ENCODE assay signal across 20 cellular contexts in the genomic region with DNA sequence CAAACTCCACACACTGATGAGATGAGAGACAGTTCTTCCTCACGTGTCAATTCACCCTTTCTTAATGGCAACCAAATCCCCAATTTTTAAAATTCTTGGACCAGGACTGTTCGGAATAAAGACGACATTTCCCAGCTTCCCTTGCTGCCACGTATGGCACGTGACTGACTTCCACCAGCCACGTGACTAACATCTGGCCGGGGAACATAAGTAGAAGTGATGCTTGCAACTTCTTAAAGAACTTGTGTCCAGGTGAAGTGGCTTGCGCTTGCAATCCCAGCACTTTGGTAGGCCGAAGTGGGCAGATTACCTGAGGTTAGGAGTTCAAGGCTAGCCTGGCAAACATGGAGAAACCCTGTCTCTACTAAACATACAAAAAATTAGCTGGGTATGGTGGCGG.
DNase-seq lines count a peak whose midpoint lies in the region; ATAC-seq, FAIRE-seq and TF ChIP-seq lines count a peak whose summit lies in the region.
"Had no signal": no experiment of that assay in that cellular context is flagged by ENCODE, and none has a peak within 500 bp of the region (broad histone marks: within the 10 kb centered on the region; RNA-seq: fewer than 3 reads in every experiment).

No MANE protein-coding gene starts in this region.

- TF ChIP-seq POLR2A in A549 (IDR thresholded peaks at IDR 0.05; ENCODE audit: low read length) (no peak), esophagus muscularis mucosa (IDR thresholded peaks at IDR 0.05; ENCODE audit: low read depth) (no peak)

- ATAC-seq in A549, result no peak
- ATAC-seq in GM21390 (IDR thresholded peaks at IDR 0.05; ENCODE audit: unreplicated experiment), result no peak
- ATAC-seq: CD8-positive, alpha-beta T cell; GM12878 had no signal

- H3K27me3 ChIP-seq in esophagus muscularis mucosa, result no peaks in the 10 kb centered on the region
- H3K27me3 ChIP-seq: BLaER1 had no signal

- no peak overlapping the region for H3K4me2 ChIP-seq in A549
- H3K4me2 ChIP-seq: BLaER1 had no signal

- WGBS in A549 (ENCODE audit: missing lambda C conversion rate), result 19% methylated on average over 10 of the region's 10 CpGs
- WGBS in esophagus muscularis mucosa, result 90% methylated on average over 10 of the region's 10 CpGs

- H3K27ac ChIP-seq in A549 (no peak overlapping the region), esophagus muscularis mucosa (replicated peaks in 1 of 4) (no peak overlapping the region)
- H3K27ac ChIP-seq: BLaER1, C4-2B had no signal

- H3K9me3 ChIP-seq in A549 (no peaks in the 10 kb centered on the region), esophagus muscularis mucosa (no peaks in the 10 kb centered on the region)
- H3K9me3 ChIP-seq: HAP-1 had no signal

- TF ChIP-seq EP300 in A549 (IDR thresholded peaks at IDR 0.05), result no peak
- no peak for TF ChIP-seq EP300 in Ishikawa (IDR thresholded peaks at IDR 0.05; ENCODE audit: borderline replicate concordance)
- TF ChIP-seq EP300 in esophagus muscularis mucosa (IDR thresholded peaks at IDR 0.05), result no peak

- DNase-seq in A549 (ENCODE audit: low read depth in 1 of 2, low spot score in 1 of 2) (no peak), esophagus muscularis mucosa (ENCODE audit: extremely low spot score) (peak; percentile 53), islet precursor cell (no peak), NCI-H774 (lab: John Stamatoyannopoulos, UW) (no peak)
- DNase-seq: Caco-2; CD4-positive, CD25-positive, alpha-beta regulatory T cell; CD8-positive, alpha-beta T cell; DMS153; DMS79; EL; GDM1; GOT3; HFFc6 had no signal

- no peaks in the 10 kb centered on the region for H3K4me1 ChIP-seq in A549
- H3K4me1 ChIP-seq in esophagus muscularis mucosa, result no peaks in the 10 kb centered on the region
- H3K4me1 ChIP-seq: BLaER1, Caco-2, HAP-1 had no signal

- CTCF ChIA-PET in A549 (lab: Yijun Ruan, JAX), result no interaction called here

- H3K4me3 ChIP-seq in A549 (no peak overlapping the region), esophagus muscularis mucosa (no peak overlapping the region)
- H3K4me3 ChIP-seq: BLaER1, GM12878, HAP-1 had no signal

- H3K36me3 ChIP-seq in esophagus muscularis mucosa, result no peaks in the 10 kb centered on the region
- H3K36me3 ChIP-seq: BLaER1, HAP-1 had no signal

- TF ChIP-seq CTCF in A549 (IDR thresholded peaks at IDR 0.05) (no peak), esophagus muscularis mucosa (IDR thresholded peaks at IDR 0.05) (no peak)

- intact Hi-C loops in esophagus muscularis mucosa (cut with DNase I), result no loop called here

- FAIRE-seq in A549 (lab: Jason Lieb, UNC), result no peak
- FAIRE-seq: GM12878, H54 had no signal

- TF ChIP-seq RAD21 in A549 (conservative IDR thresholded peaks at IDR 0.05 in 1 of 2, IDR thresholded peaks at IDR 0.05 in 1 of 2), result no peak
- no peak for TF ChIP-seq RAD21 in Ishikawa (IDR thresholded peaks at IDR 0.05; ENCODE audit: low read depth)

- POLR2A ChIA-PET in A549 (lab: Yijun Ruan, JAX), result no interaction called here

TF ChIP-seq in A549, 52 proteins besides CTCF, POLR2A, EP300 and RAD21:
- TF ChIP-seq RARB (CRISPR knock-in tag; IDR thresholded peaks at IDR 0.05), result no peak
- TF ChIP-seq, protein P1, sequence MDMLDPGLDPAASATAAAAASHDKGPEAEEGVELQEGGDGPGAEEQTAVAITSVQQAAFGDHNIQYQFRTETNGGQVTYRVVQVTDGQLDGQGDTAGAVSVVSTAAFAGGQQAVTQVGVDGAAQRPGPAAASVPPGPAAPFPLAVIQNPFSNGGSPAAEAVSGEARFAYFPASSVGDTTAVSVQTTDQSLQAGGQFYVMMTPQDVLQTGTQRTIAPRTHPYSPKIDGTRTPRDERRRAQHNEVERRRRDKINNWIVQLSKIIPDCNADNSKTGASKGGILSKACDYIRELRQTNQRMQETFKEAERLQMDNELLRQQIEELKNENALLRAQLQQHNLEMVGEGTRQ (IDR thresholded peaks at IDR 0.05), result peak; percentile 63

TF ChIP-seq in Ishikawa, 13 proteins besides CTCF, POLR2A, EP300 and RAD21:
- TF ChIP-seq TAF1 (IDR thresholded peaks at IDR 0.05; ENCODE audit: low read depth) (no peak), YY1 (IDR thresholded peaks at IDR 0.05; ENCODE audit: low read depth) (no peak)
- TF ChIP-seq, protein P2, sequence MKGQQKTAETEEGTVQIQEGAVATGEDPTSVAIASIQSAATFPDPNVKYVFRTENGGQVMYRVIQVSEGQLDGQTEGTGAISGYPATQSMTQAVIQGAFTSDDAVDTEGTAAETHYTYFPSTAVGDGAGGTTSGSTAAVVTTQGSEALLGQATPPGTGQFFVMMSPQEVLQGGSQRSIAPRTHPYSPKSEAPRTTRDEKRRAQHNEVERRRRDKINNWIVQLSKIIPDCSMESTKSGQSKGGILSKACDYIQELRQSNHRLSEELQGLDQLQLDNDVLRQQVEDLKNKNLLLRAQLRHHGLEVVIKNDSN (IDR thresholded peaks at IDR 0.05), result peak; percentile 40
